9 cellular contexts compared by ENCODE assay signal in genomic region chr2:226652388-226652787, GRCh38.
DNase-seq lines count a peak whose midpoint lies in the region; ATAC-seq lines count a peak whose summit lies in the region.
"Had no signal": no experiment of that assay in that cellular context is flagged by ENCODE, and none has a peak within 500 bp of the region (broad histone marks: within the 10 kb centered on the region; RNA-seq: fewer than 3 reads in every experiment).

No MANE protein-coding gene starts in this region.

- peak; percentile 50 for ATAC-seq in GM18517 (IDR thresholded peaks at IDR 0.05; ENCODE audit: unreplicated experiment)
- peak; percentile 67 for ATAC-seq in HG03135 (IDR thresholded peaks at IDR 0.05; ENCODE audit: unreplicated experiment)

- H3K4me1 Mint-ChIP-seq in T-helper 2 cell treated with Interferon-gamma antibody and Interleukin-4, amounts not matched to agents 5 μg/mL and 100 μg/mL, for 36 hours (ENCODE audit: low read depth), result peaks cover 27% of the 10 kb centered on the region

- peaks cover 17% of the 10 kb centered on the region for H3K9me3 Mint-ChIP-seq in T-helper 2 cell treated with Interferon-gamma antibody and Interleukin-4, amounts not matched to agents 5 μg/mL and 100 μg/mL, for 36 hours

- H3K27me3 Mint-ChIP-seq in T-helper 2 cell treated with Interferon-gamma antibody and Interleukin-4, amounts not matched to agents 5 μg/mL and 100 μg/mL, for 36 hours (ENCODE audit: low read depth), result peaks cover under 1% of the 10 kb centered on the region

- peak overlapping the region; percentile 1 for H3K4me3 Mint-ChIP-seq in T-helper 2 cell treated with Interferon-gamma antibody and Interleukin-4, amounts not matched to agents 5 μg/mL and 100 μg/mL, for 36 hours
- H3K4me3 Mint-ChIP-seq: dendritic cell treated with granulocyte-macrophage colony-stimulating factor and Interleukin-4, amounts not matched to agents 40 ng/mL and 50 ng/mL, for 4 days had no signal

- no peak overlapping the region for H3K27ac Mint-ChIP-seq in T-helper 2 cell treated with Interferon-gamma antibody and Interleukin-4, amounts not matched to agents 5 μg/mL and 100 μg/mL, for 36 hours
- H3K27ac Mint-ChIP-seq: dendritic cell treated with granulocyte-macrophage colony-stimulating factor and Interleukin-4, amounts not matched to agents 40 ng/mL and 50 ng/mL, for 4 days had no signal

- no peak for DNase-seq in T-helper 2 cell treated with Interferon-gamma antibody and Interleukin-4, amounts not matched to agents 5 μg/mL and 100 μg/mL, for 36 hours (ENCODE audit: low spot score)
- DNase-seq in mucosa of gallbladder (ENCODE audit: low spot score) (peak; percentile 42), NCI-H1092 (lab: John Stamatoyannopoulos, UW) (no peak), NCI-H510A treated with DMSO at 0.1 percent for 48 hours (lab: John Stamatoyannopoulos, UW) (no peak), NCI-H524 (lab: John Stamatoyannopoulos, UW) (no peak), NCI-H345 treated with DMSO at 0.1 percent for 48 hours (lab: John Stamatoyannopoulos, UW; ENCODE audit: unreplicated experiment) (no peak)

- peaks cover 14% of the 10 kb centered on the region for H3K36me3 Mint-ChIP-seq in T-helper 2 cell treated with Interferon-gamma antibody and Interleukin-4, amounts not matched to agents 5 μg/mL and 100 μg/mL, for 36 hours (ENCODE audit: low read depth)
